ENCODE assay signal across 10 cellular contexts in genomic region chrX:93874554-93874953, GRCh38.
DNase-seq lines count a peak whose midpoint lies in the region; ATAC-seq, FAIRE-seq and TF ChIP-seq lines count a peak whose summit lies in the region.
"Had no signal": no experiment of that assay in that cellular context is flagged by ENCODE, and none has a peak within 500 bp of the region (broad histone marks: within the 10 kb centered on the region; RNA-seq: fewer than 3 reads in every experiment).

No MANE protein-coding gene starts in this region.

- intact Hi-C loops in sigmoid colon (cut with DNase I) (loop anchor here (5.0 kb wide), 1 partner anchor 183 kb away; no protein-coding TSS in a partner anchor), kidney (cut with DNase I) (no loop called here)

- H3K27me3 Mint-ChIP-seq in effector memory CD8-positive, alpha-beta T cell: no peaks in the 10 kb centered on the region

- H3K9me3 Mint-ChIP-seq in effector memory CD8-positive, alpha-beta T cell: peaks cover 0 to 2% of the 10 kb centered on the region in 2 donors

- H3K27ac Mint-ChIP-seq in effector memory CD8-positive, alpha-beta T cell: no peak overlapping the region

- H3K9me3 ChIP-seq in sigmoid colon: no peaks in the 10 kb centered on the region
- no peaks in the 10 kb centered on the region for H3K9me3 ChIP-seq in kidney (ENCODE audit: control insufficient read depth in 1 of 2, low read length in 2 of 2)

- H3K4me1 ChIP-seq in sigmoid colon (no peaks in the 10 kb centered on the region), kidney (ENCODE audit: control insufficient read depth in 1 of 2, insufficient read depth in 1 of 2, low read depth in 1 of 2, low read length in 2 of 2) (no peaks in the 10 kb centered on the region)

- 18 to 28% methylated on average over 4 of the region's 4 CpGs for WGBS in sigmoid colon, 2 donors

- no peak for TF ChIP-seq CTCF in sigmoid colon (IDR thresholded peaks at IDR 0.05)
- no peak for TF ChIP-seq CTCF in kidney (IDR thresholded peaks at IDR 0.05; ENCODE audit: borderline replicate concordance, extremely low read depth, insufficient read depth)

- no peak for ATAC-seq in effector memory CD8-positive, alpha-beta T cell (replicated peaks)

- no peak overlapping the region for H3K4me3 Mint-ChIP-seq in effector memory CD8-positive, alpha-beta T cell

- no peak for TF ChIP-seq EP300 in sigmoid colon (IDR thresholded peaks at IDR 0.05)

- in situ Hi-C loops in ACHN (cut with HindIII; ENCODE audit: low pct_ligation_motif_present, low pct_unique_long_range_greater_than_20kb, low sequenced_read_pairs): no loop called here
- in situ Hi-C loops in SK-MEL-5 (cut with HindIII; ENCODE audit: low pct_unique_long_range_greater_than_20kb, low sequenced_read_pairs): no loop called here

- H3K9ac ChIP-seq in kidney (ENCODE audit: low read length in 2 of 2): no peak overlapping the region

- DNase-seq in ACHN: peak; percentile 21
- DNase-seq in H4 (ENCODE audit: low spot score): peak; percentile 10
- peak; percentile 49 for DNase-seq in SK-MEL-5 (ENCODE audit: low read depth, low spot score)
- peak; percentile 17 for DNase-seq in iPS-NIHi11 (ENCODE audit: low spot score)
- no peak for DNase-seq in effector memory CD8-positive, alpha-beta T cell
- no peak for DNase-seq in sigmoid colon
- no peak for DNase-seq in kidney
- DNase-seq in mesenteric fat pad (ENCODE audit: low spot score): no peak
- DNase-seq: activated effector memory CD4-positive, alpha-beta T cell treated with Interleukin-2 at 50 U/mL for 16 hours; kidney glomerular epithelial cell had no signal

- no peak for TF ChIP-seq POLR2A in sigmoid colon (IDR thresholded peaks at IDR 0.05)

- no peaks in the 10 kb centered on the region for H3K36me3 Mint-ChIP-seq in effector memory CD8-positive, alpha-beta T cell (ENCODE audit: insufficient read depth)

- no peaks in the 10 kb centered on the region for H3K4me1 Mint-ChIP-seq in effector memory CD8-positive, alpha-beta T cell (ENCODE audit: low read depth in 2 of 2)

- H3K4me3 ChIP-seq in sigmoid colon: no peak overlapping the region
- H3K4me3 ChIP-seq in kidney (ENCODE audit: low read length in 2 of 2): no peak overlapping the region

- H3K27me3 ChIP-seq in sigmoid colon: no peaks in the 10 kb centered on the region

- no peak for FAIRE-seq in kidney (lab: Jason Lieb, UNC)

- no peaks in the 10 kb centered on the region for H3K36me3 ChIP-seq in sigmoid colon
- no peaks in the 10 kb centered on the region for H3K36me3 ChIP-seq in kidney (ENCODE audit: control insufficient read depth in 1 of 2, insufficient read depth in 2 of 2, low read length in 2 of 2)

- no peak overlapping the region for H3K27ac ChIP-seq in sigmoid colon
- H3K27ac ChIP-seq in kidney (ENCODE audit: low read depth in 2 of 2, low read length in 2 of 2): no peak overlapping the region

Comparison
In these comparisons a context has a peak if more than half of its experiments do, and no peak if none do; other contexts are left out.
1. DNase-seq: peak in ACHN (single experiment), H4 (single experiment), SK-MEL-5 (single experiment) and iPS-NIHi11 (single experiment); none in effector memory CD8-positive, alpha-beta T cell (0 of 3), sigmoid colon (single experiment), kidney (single experiment) and mesenteric fat pad (single experiment).